ENCODE assay signal across 13 cellular contexts in genomic region chr12:57603323-57603722, GRCh38. TPM values are rescaled to one million over a fixed set of nuclear protein-coding genes. Genes with fewer than 3 reads are reported as not detected.
DNase-seq lines count a peak whose midpoint lies in the region; ATAC-seq and TF ChIP-seq lines count a peak whose summit lies in the region.
"Had no signal": no experiment of that assay in that cellular context is flagged by ENCODE, and none has a peak within 500 bp of the region (broad histone marks: within the 10 kb centered on the region; RNA-seq: fewer than 3 reads in every experiment).

No MANE protein-coding gene starts in this region.

- peak overlapping the region; percentile 88 for H3K27ac Mint-ChIP-seq in T-helper 17 cell

- H3K4me1 ChIP-seq in HEK293 (ENCODE audit: control insufficient read depth, insufficient read depth, low read length) (peaks cover 8% of the 10 kb centered on the region; the same call in 1 of the 2 replicates), hepatocyte (ENCODE audit: insufficient read depth) (peaks cover 19% of the 10 kb centered on the region), smooth muscle cell (ENCODE audit: low read depth) (peaks cover 14% of the 10 kb centered on the region)

- H3K4me3 Mint-ChIP-seq in T-helper 17 cell, result peak overlapping the region; percentile 82

- H2AFZ ChIP-seq in hepatocyte (no peak overlapping the region), smooth muscle cell (ENCODE audit: low read depth) (peak overlapping the region; percentile 9)

- CTCF ChIA-PET in HEK293 (lab: Yijun Ruan, JAX), result interaction anchor here (0.6 to 2.1 kb wide), 5 partner anchors 11 to 21 kb away, joined by 3 to 7 read pairs (median 5); no protein-coding TSS in a partner anchor

- peaks cover 14% of the 10 kb centered on the region for H3K36me3 Mint-ChIP-seq in T-helper 17 cell (ENCODE audit: low read depth)

- no peaks in the 10 kb centered on the region for H3K79me2 ChIP-seq in hepatocyte
- no peaks in the 10 kb centered on the region for H3K79me2 ChIP-seq in smooth muscle cell (ENCODE audit: low read depth)

- H3K27ac ChIP-seq in HEK293 (ENCODE audit: extremely low read depth, low read depth, low read length), result peak overlapping the region; percentile 27
- peak overlapping the region; percentile 59 for H3K27ac ChIP-seq in hepatocyte
- peak overlapping the region; percentile 28 for H3K27ac ChIP-seq in smooth muscle cell (ENCODE audit: low read depth)
- H3K27ac ChIP-seq: HL-60 had no signal

- ATAC-seq in T-helper 17 cell, result no peak
- no peak for ATAC-seq in HG03439 (IDR thresholded peaks at IDR 0.05; ENCODE audit: unreplicated experiment)

- WGBS in hepatocyte (ENCODE audit: low lambda C conversion rate, missing lambda C conversion rate), result 73% methylated on average over 2 of the region's 2 CpGs
- WGBS in smooth muscle cell (ENCODE audit: low lambda C conversion rate), result 73% methylated on average over 2 of the region's 2 CpGs

- POLR2A ChIA-PET in HEK293 (lab: Yijun Ruan, JAX), result interaction anchor here (0.9 to 1.3 kb wide), 3 partner anchors 12 to 71 kb away, joined by 3 to 4 read pairs (median 3); partner anchors contain the start of gene DCTN2

- H3K9me2 ChIP-seq in hepatocyte (replicated peaks; ENCODE audit: insufficient read depth), result no peaks in the 10 kb centered on the region

- H4K20me1 ChIP-seq in hepatocyte (ENCODE audit: insufficient read depth, poor library complexity, severe bottlenecking), result no peaks in the 10 kb centered on the region
- no peaks in the 10 kb centered on the region for H4K20me1 ChIP-seq in smooth muscle cell (ENCODE audit: low read depth)

- no peaks in the 10 kb centered on the region for H3K9me3 ChIP-seq in HEK293 (ENCODE audit: control insufficient read depth, insufficient read depth, low read depth, low read length)
- H3K9me3 ChIP-seq in T-helper 17 cell (ENCODE audit: control insufficient read depth, low read length, poor library complexity, severe bottlenecking), result no peaks in the 10 kb centered on the region
- no peaks in the 10 kb centered on the region for H3K9me3 ChIP-seq in hepatocyte (ENCODE audit: low read depth)
- no peaks in the 10 kb centered on the region for H3K9me3 ChIP-seq in smooth muscle cell (replicated peaks; ENCODE audit: low read depth)
- H3K9me3 ChIP-seq: Peyer's patch had no signal

- H3K9ac ChIP-seq in smooth muscle cell (ENCODE audit: low read depth), result no peak overlapping the region

- H3F3A ChIP-seq in smooth muscle cell (ENCODE audit: low read depth), result peaks cover 10% of the 10 kb centered on the region

- H3K4me2 ChIP-seq in hepatocyte (peak overlapping the region; percentile 93), smooth muscle cell (peak overlapping the region; percentile 100)

- TF ChIP-seq CTCF in HEK293 (tag by site-specific recombination; IDR thresholded peaks at IDR 0.05) (no peak), hepatocyte (IDR thresholded peaks at IDR 0.05; ENCODE audit: poor library complexity) (no peak), smooth muscle cell (IDR thresholded peaks at IDR 0.05; ENCODE audit: borderline replicate concordance, insufficient read depth, poor library complexity, severe bottlenecking) (no peak)

- H3K27me3 ChIP-seq in hepatocyte (no peaks in the 10 kb centered on the region), smooth muscle cell (ENCODE audit: low read depth) (no peaks in the 10 kb centered on the region)
- H3K27me3 ChIP-seq: Peyer's patch had no signal

- DNase-seq in T-helper 17 cell (no peak), hepatocyte (ENCODE audit: low spot score) (no peak), smooth muscle cell (lab: John Stamatoyannopoulos, UW; ENCODE audit: unreplicated experiment) (no peak), NCI-H748 (lab: John Stamatoyannopoulos, UW; ENCODE audit: unreplicated experiment) (no peak)
- no peak for DNase-seq in activated effector memory CD4-positive, alpha-beta T cell treated with Interleukin-2 at 50 U/mL for 16 hours
- DNase-seq: activated CD8-positive, alpha-beta memory T cell treated with anti-CD3 and anti-CD28 coated beads for 24 hours; dermis blood vessel endothelial cell; DND-41; NCI-H1930; Peyer's patch had no signal

- H3K4me1 Mint-ChIP-seq in T-helper 17 cell, result peaks cover 25% of the 10 kb centered on the region

- H3K36me3 ChIP-seq in HEK293 (ENCODE audit: control insufficient read depth in 2 of 2, insufficient read depth in 1 of 2, low read length in 2 of 2) (peaks cover 5 to 55% of the 10 kb centered on the region in 2 experiments), hepatocyte (replicated peaks; ENCODE audit: insufficient read depth, low read depth) (no peaks in the 10 kb centered on the region), smooth muscle cell (ENCODE audit: low read depth) (no peaks in the 10 kb centered on the region)

- H3K27me3 Mint-ChIP-seq in T-helper 17 cell, result no peaks in the 10 kb centered on the region

- no peak overlapping the region for H3K4me3 ChIP-seq in HEK293 (ENCODE audit: low read depth, low read length)
- H3K4me3 ChIP-seq in hepatocyte, result no peak overlapping the region
- no peak overlapping the region for H3K4me3 ChIP-seq in smooth muscle cell

TF ChIP-seq in HEK293, 187 proteins besides CTCF, POLR2A, EP300 and RAD21:
- TF ChIP-seq ZNF112 (tag by site-specific recombination; IDR thresholded peaks at IDR 0.05), result no peak

RNA-seq across cellular contexts. Expression of gene DTX3, which starts 1.3 kb away (rescaled TPM):
- total RNA-seq in T-helper 17 cell, result 10 to 100 TPM; 24.4 to 32.8 TPM
- total RNA-seq in hepatocyte, result 17.7 and 19.9 TPM in 2 replicates
- 31.2 and 42.9 TPM in 2 replicates for polyA plus RNA-seq in hepatocyte
- 28.9 and 29.4 TPM in 2 replicates for total RNA-seq in smooth muscle cell
- 43.0 and 48.2 TPM in 2 replicates for polyA plus RNA-seq in smooth muscle cell

RNA-seq across cellular contexts. Expression of gene ARHGEF25, which starts 7.9 kb away (rescaled TPM):
- total RNA-seq in T-helper 17 cell (1 to 10 TPM in 1 of 2 donors, under 1 TPM in 1; 0.37 to 1.2 TPM), hepatocyte (9.0 and 12.6 TPM in 2 replicates), smooth muscle cell (13.9 and 18.5 TPM in 2 replicates)
- polyA plus RNA-seq in hepatocyte (0.29 and 1.3 TPM in 2 replicates), smooth muscle cell (1.5 and 3.8 TPM in 2 replicates)

RNA-seq across cellular contexts. Expression of gene PIP4K2C, which starts 12.3 kb away (rescaled TPM):
- total RNA-seq in T-helper 17 cell, result 10 to 100 TPM; 28.9 to 32.2 TPM
- 30.0 and 41.6 TPM in 2 replicates for total RNA-seq in hepatocyte
- 32.3 and 34.2 TPM in 2 replicates for polyA plus RNA-seq in hepatocyte
- total RNA-seq in smooth muscle cell, result 39.5 and 53.8 TPM in 2 replicates
- polyA plus RNA-seq in smooth muscle cell, result 33.3 and 41.1 TPM in 2 replicates

RNA-seq across cellular contexts. Expression of gene B4GALNT1, which starts 29.7 kb away (rescaled TPM):
- not detected for total RNA-seq in T-helper 17 cell
- total RNA-seq in hepatocyte, result 0.24 and 0.97 TPM in 2 replicates
- polyA plus RNA-seq in hepatocyte, result 0.97 and 1.2 TPM in 2 replicates
- total RNA-seq in smooth muscle cell, result 1.7 and 1.8 TPM in 2 replicates
- 2.1 and 5.6 TPM in 2 replicates for polyA plus RNA-seq in smooth muscle cell
- total RNA-seq: dermis blood vessel endothelial cell had no signal

RNA-seq across cellular contexts. Expression of gene KIF5A, which starts 53.5 kb away (rescaled TPM):
- total RNA-seq in T-helper 17 cell (under 1 TPM; 0.35 to 0.63 TPM), hepatocyte (0.03 and 0.16 TPM in 2 replicates), smooth muscle cell (2.2 and 2.8 TPM in 2 replicates)
- polyA plus RNA-seq in hepatocyte (0.18 TPM in 2 replicates), smooth muscle cell (0.34 and 0.53 TPM in 2 replicates)
